ENCODE assay signal across 1 cellular context in the genomic region with DNA sequence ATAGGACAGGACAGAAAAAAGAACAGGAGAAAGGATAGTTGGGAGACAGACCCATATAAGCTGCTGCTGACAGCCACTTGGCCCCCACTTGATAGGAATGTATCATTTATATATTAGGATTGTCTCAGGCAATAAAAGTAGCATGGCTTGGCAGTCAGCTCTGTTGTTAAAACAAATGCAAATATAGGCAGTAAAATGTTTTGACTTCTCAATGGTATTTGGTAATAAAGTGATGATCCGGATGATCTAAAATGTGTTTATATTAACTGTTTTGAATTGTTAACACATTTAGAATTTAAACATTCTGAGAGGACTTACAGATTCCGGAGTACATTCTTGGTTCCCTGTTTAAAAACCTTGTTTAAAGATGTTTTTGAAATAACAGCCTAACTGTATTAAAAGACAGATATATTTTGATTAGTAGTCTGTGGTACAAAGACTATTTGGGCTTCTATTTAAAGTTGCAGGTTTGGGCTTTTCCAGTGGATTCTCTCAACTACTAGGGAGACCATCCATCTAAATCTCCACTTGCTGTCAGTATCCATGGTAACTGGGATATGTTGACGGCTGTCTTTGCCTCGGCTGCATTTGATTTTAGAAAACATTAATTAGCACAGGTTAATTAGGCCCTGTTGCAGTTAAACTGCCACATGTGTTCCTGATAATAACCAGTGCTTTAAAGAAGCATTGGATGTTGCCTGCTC.
TF ChIP-seq lines count a peak whose summit lies in the region.

No MANE protein-coding gene starts in this region.

TF ChIP-seq in IMR-90, 13 proteins besides CTCF, POLR2A, EP300 and RAD21:
- TF ChIP-seq, protein P1, sequence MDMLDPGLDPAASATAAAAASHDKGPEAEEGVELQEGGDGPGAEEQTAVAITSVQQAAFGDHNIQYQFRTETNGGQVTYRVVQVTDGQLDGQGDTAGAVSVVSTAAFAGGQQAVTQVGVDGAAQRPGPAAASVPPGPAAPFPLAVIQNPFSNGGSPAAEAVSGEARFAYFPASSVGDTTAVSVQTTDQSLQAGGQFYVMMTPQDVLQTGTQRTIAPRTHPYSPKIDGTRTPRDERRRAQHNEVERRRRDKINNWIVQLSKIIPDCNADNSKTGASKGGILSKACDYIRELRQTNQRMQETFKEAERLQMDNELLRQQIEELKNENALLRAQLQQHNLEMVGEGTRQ (IDR thresholded peaks at IDR 0.05; ENCODE audit: low read depth, low read length) = no peak
- no peak for TF ChIP-seq RCOR1 (IDR thresholded peaks at IDR 0.05; ENCODE audit: insufficient replicate concordance, low read length)
